Comparison of ENCODE assay signal across 9 cellular contexts in genomic region chr19:50639121-50640112, GRCh38. TPM values are rescaled to one million over a fixed set of nuclear protein-coding genes. Genes with fewer than 3 reads are reported as not detected.
DNase-seq lines count a peak whose midpoint lies in the region; ATAC-seq and TF ChIP-seq lines count a peak whose summit lies in the region.
"Had no signal": no experiment of that assay in that cellular context is flagged by ENCODE, and none has a peak within 500 bp of the region (broad histone marks: within the 10 kb centered on the region; RNA-seq: fewer than 3 reads in every experiment).

Gene SYT3 (minus strand): TSS chr19:50639881. CDS start chr19:50637411, 2,470 bp downstream.

- H3K36me3 ChIP-seq in PC-3 (ENCODE audit: low read depth, low read length): no peaks in the 10 kb centered on the region

- TF ChIP-seq CTCF in PC-3 (conservative IDR thresholded peaks at IDR 0.05; ENCODE audit: low read depth, low read length): no peak
- TF ChIP-seq CTCF in astrocyte of the spinal cord (IDR thresholded peaks at IDR 0.05; ENCODE audit: low read depth, low read length): no peak

- H3K4me3 Mint-ChIP-seq in immature natural killer cell: peak within 1 kb of the TSS; percentile 59 to 75 (median 64)

- peak within 1 kb of the TSS; percentile 65 for H2AFZ ChIP-seq in PC-3 (ENCODE audit: low read length)

- peak within 1 kb of the TSS; percentile 77 for H3K4me2 ChIP-seq in PC-3 (ENCODE audit: low read length)

- intact Hi-C loops in PC-3 (cut with micrococcal nuclease): no loop called here

- in situ Hi-C loops in astrocyte of the spinal cord (cut with HindIII; ENCODE audit: low sequenced_read_pairs): no loop called here

- no peaks in the 10 kb centered on the region for H3K9me2 ChIP-seq in PC-3 (replicated peaks; ENCODE audit: low read length)

- H3K27me3 Mint-ChIP-seq in immature natural killer cell (ENCODE audit: low read depth in 3 of 3): peaks cover 9 to 32% (median 16%) of the 10 kb centered on the region in 3 donors

- H3K4me1 ChIP-seq in PC-3 (ENCODE audit: insufficient read depth, low read length): no peaks in the 10 kb centered on the region

- H3K4me3 ChIP-seq in PC-3 (ENCODE audit: low read length) (peak within 1 kb of the TSS; percentile 58), astrocyte of the spinal cord (ENCODE audit: low read depth, low read length) (peak within 1 kb of the TSS; percentile 26)

- no peaks in the 10 kb centered on the region for H3F3A ChIP-seq in PC-3 (ENCODE audit: low read length, unreplicated experiment)

- H3K9me3 ChIP-seq in PC-3 (ENCODE audit: low read length): peaks cover 3% of the 10 kb centered on the region; the same call in 1 of the 2 replicates

- no peak within 1 kb of the TSS for H3K27ac ChIP-seq in PC-3 (ENCODE audit: low read length)

- H3K27ac Mint-ChIP-seq in immature natural killer cell: no peak within 1 kb of the TSS
- H3K27ac Mint-ChIP-seq: CD4-positive, CD25-positive, alpha-beta regulatory T cell had no signal

- BruUV-seq in PC-3 (replicated peaks; lab: Mats Ljungman, UMichigan): no TSS peak

- H3K4me1 Mint-ChIP-seq in immature natural killer cell: peaks cover 0 to 4% of the 10 kb centered on the region in 2 donors

- CTCF ChIA-PET in PC-3 (lab: Charles Lee): no interaction called here

- peak; percentile 70 for DNase-seq in NCI-H1436 (lab: John Stamatoyannopoulos, UW)
- no peak for DNase-seq in NCI-H1436 treated with DMSO at 0.1 percent for 48 hours (lab: John Stamatoyannopoulos, UW)
- DNase-seq in PC-3: peak; percentile 33
- no peak for DNase-seq in astrocyte of the spinal cord (ENCODE audit: low read depth, low spot score)
- DNase-seq in immature natural killer cell: no peak
- peak; percentile 8 to 34 for DNase-seq in stimulated activated CD4-positive, alpha-beta T cell treated with anti-CD3 and anti-CD28 coated beads, Interleukin-1b, Interleukin-23, amount 100 ng/mL, for 4 hours (ENCODE audit: low read depth in 2 of 2)
- no peak for DNase-seq in SKM-1 (lab: John Stamatoyannopoulos, UW; ENCODE audit: unreplicated experiment)
- DNase-seq: CD4-positive, CD25-positive, alpha-beta regulatory T cell had no signal

- H3K36me3 Mint-ChIP-seq in immature natural killer cell: no peaks in the 10 kb centered on the region

- H3K9ac ChIP-seq in PC-3 (ENCODE audit: low read length): no peak within 1 kb of the TSS

- H3K79me2 ChIP-seq in PC-3 (ENCODE audit: low read length): no peaks in the 10 kb centered on the region

- H3K27me3 ChIP-seq in PC-3 (ENCODE audit: low read length): peaks cover 66% of the 10 kb centered on the region

- POLR2A ChIA-PET in PC-3 (lab: Charles Lee; ENCODE audit: unreplicated experiment): no interaction called here

- peak; percentile 84 for ATAC-seq in PC-3
- no peak for ATAC-seq in HG03108 (IDR thresholded peaks at IDR 0.05; ENCODE audit: unreplicated experiment)

- H4K20me1 ChIP-seq in PC-3 (ENCODE audit: low read length): no peaks in the 10 kb centered on the region

- H3K9me3 Mint-ChIP-seq in immature natural killer cell: peaks cover 0 to 15% (median 8%) of the 10 kb centered on the region in 6 donors

RNA-seq across cellular contexts. Expression of gene SYT3, which starts in this region (rescaled TPM):
- 0.12 and 0.18 TPM in 2 replicates for total RNA-seq in PC-3 (2014; rRNA removed)
- under 1 TPM in 1 of 3 donors, not detected in 2; 0.22 TPM for polyA plus RNA-seq in immature natural killer cell
- total RNA-seq: CD4-positive, CD25-positive, alpha-beta regulatory T cell had no signal
- polyA plus RNA-seq: CD4-positive, CD25-positive, alpha-beta regulatory T cell had no signal

Comparison
In these comparisons a context has a peak if more than half of its experiments do, and no peak if none do; other contexts are left out.
1. DNase-seq: peak in NCI-H1436 (single experiment) and stimulated activated CD4-positive, alpha-beta T cell treated with anti-CD3 and anti-CD28 coated beads, Interleukin-1b, Interleukin-23, amount 100 ng/mL, for 4 hours (2 of 2); none in NCI-H1436 treated with DMSO at 0.1 percent for 48 hours (single experiment), astrocyte of the spinal cord (single experiment), immature natural killer cell (0 of 3) and SKM-1 (single experiment).
2. Peak in DNase-seq, ATAC-seq, H3K4me3 ChIP-seq and H3K4me2 ChIP-seq in PC-3; RNA of the gene not detected or under 1 TPM.